In genomic region chr5:133962801-133963476, GRCh38 we compare ENCODE assay signal across 14 cellular contexts. TPM values are rescaled to one million over a fixed set of nuclear protein-coding genes. Genes with fewer than 3 reads are reported as not detected.
DNase-seq lines count a peak whose midpoint lies in the region; ATAC-seq, FAIRE-seq and TF ChIP-seq lines count a peak whose summit lies in the region.
"Had no signal": no experiment of that assay in that cellular context is flagged by ENCODE, and none has a peak within 500 bp of the region (broad histone marks: within the 10 kb centered on the region; RNA-seq: fewer than 3 reads in every experiment).

No MANE protein-coding gene starts in this region.

- FAIRE-seq in HepG2 (lab: Jason Lieb, UNC) = no peak

- no peaks in the 10 kb centered on the region for H4K20me1 ChIP-seq in HepG2 (ENCODE audit: insufficient read depth, low read length)

- H3K9ac ChIP-seq in HepG2 (ENCODE audit: insufficient read depth, low read depth, low read length) = no peak overlapping the region

- no peak overlapping the region for H3K4me2 ChIP-seq in HepG2 (ENCODE audit: low read depth, low read length)

- 93% methylated on average over 2 of the region's 2 CpGs for WGBS in HepG2 (ENCODE audit: low lambda C conversion rate)
- WGBS in right lobe of liver (ENCODE audit: insufficient coverage, low coverage, low lambda C conversion rate, missing lambda C conversion rate) = 76% methylated on average over 2 of the region's 2 CpGs

- peak overlapping the region; percentile 70 for H3K27ac Mint-ChIP-seq in activated T-helper 17 cell treated with anti-CD3 and anti-CD28 coated beads, Interleukin-2, amount 50 U/mL, for 72 hours

- no TSS peak for BruUV-seq in HepG2 (replicated peaks; lab: Mats Ljungman, UMichigan)

- H3K9me3 ChIP-seq in HepG2 (ENCODE audit: low read length) (no peaks in the 10 kb centered on the region), right lobe of liver (no peaks in the 10 kb centered on the region)
- H3K9me3 ChIP-seq: colonic mucosa, SJSA1 had no signal

- TF ChIP-seq RAD21 in HepG2 (CRISPR knock-in tag; IDR thresholded peaks at IDR 0.05) = no peak

- no peaks in the 10 kb centered on the region for H3K9me3 Mint-ChIP-seq in activated T-helper 17 cell treated with anti-CD3 and anti-CD28 coated beads, Interleukin-2, amount 50 U/mL, for 72 hours

- H3K4me3 Mint-ChIP-seq in activated T-helper 17 cell treated with anti-CD3 and anti-CD28 coated beads, Interleukin-2, amount 50 U/mL, for 72 hours = peak overlapping the region; percentile 63
- H3K4me3 Mint-ChIP-seq: CD14-positive monocyte had no signal

- in situ Hi-C loops in HepG2 (cut with HindIII; ENCODE audit: extremely low pct_ligation_motif_present, low pct_unique_long_range_greater_than_20kb) = no loop called here

- H3K27me3 ChIP-seq in HepG2 (ENCODE audit: control insufficient read depth in 1 of 2, insufficient read depth in 2 of 2, low read length in 2 of 2) = no peaks in the 10 kb centered on the region; a peak in 1 of 5 replicates
- H3K27me3 ChIP-seq in right lobe of liver = no peaks in the 10 kb centered on the region
- H3K27me3 ChIP-seq: colonic mucosa, SJSA1 had no signal

- peaks cover 43% of the 10 kb centered on the region for H3K4me1 Mint-ChIP-seq in activated T-helper 17 cell treated with anti-CD3 and anti-CD28 coated beads, Interleukin-2, amount 50 U/mL, for 72 hours

- H3K79me2 ChIP-seq in HepG2 (ENCODE audit: insufficient read depth, low read length) = peaks cover 62% of the 10 kb centered on the region

- ATAC-seq in HepG2 = no peak
- no peak for ATAC-seq in right lobe of liver
- peak; percentile 53 for ATAC-seq in activated T-helper 17 cell treated with anti-CD3 and anti-CD28 coated beads, Interleukin-2, amount 50 U/mL, for 72 hours (replicated peaks)
- ATAC-seq in GM18520 (IDR thresholded peaks at IDR 0.05; ENCODE audit: unreplicated experiment) = no peak

- DNase-seq in HepG2 (ENCODE audit: low spot score) (no peak), right lobe of liver (no peak), foreskin fibroblast (peak; percentile 39 to 69), LoVo (ENCODE audit: low spot score) (no peak), iPS-NIHi11 (ENCODE audit: low spot score) (no peak), NCI-H1048 (lab: John Stamatoyannopoulos, UW) (no peak)
- DNase-seq: colonic mucosa; NCI-H2227 treated with DMSO at 0.1 percent for 48 hours; stimulated activated CD4-positive, alpha-beta T cell treated with anti-CD3 and anti-CD28 coated beads, Interleukin-12 subunit alpha, Interleukin-12 subunit beta, amount 100 ng/mL, for 4 hours; stimulated activated naive CD4-positive, alpha-beta T cell treated with Interleukin-2 at 50 U/mL for 16 hours had no signal

- POLR2A ChIA-PET in HepG2 (lab: Yijun Ruan, JAX) = interaction anchor here (0.6 to 1.5 kb wide), 2 partner anchors 9 to 42 kb away, joined by 3 read pairs; no protein-coding TSS in a partner anchor

- H3K36me3 ChIP-seq in HepG2 (replicated peaks in 1 of 2; ENCODE audit: control insufficient read depth in 1 of 2, insufficient read depth in 2 of 2, low read length in 2 of 2) (peaks cover 0 to 17% of the 10 kb centered on the region in 2 experiments; a peak in 2 of 5 replicates), right lobe of liver (peaks cover 0 to 12% (median 0%) of the 10 kb centered on the region in 4 donors)
- H3K36me3 ChIP-seq: colonic mucosa had no signal

- H3K4me3 ChIP-seq in HepG2 (replicated peaks in 1 of 3; ENCODE audit: insufficient read depth in 1 of 3, low read depth in 2 of 3, low read length in 3 of 3) = no peak overlapping the region
- no peak overlapping the region for H3K4me3 ChIP-seq in right lobe of liver
- no peak overlapping the region for H3K4me3 ChIP-seq in foreskin fibroblast (ENCODE audit: low read depth in 1 of 2, low read length in 2 of 2)
- H3K4me3 ChIP-seq: colonic mucosa, SJSA1 had no signal

- no peaks in the 10 kb centered on the region for H3K27me3 Mint-ChIP-seq in activated T-helper 17 cell treated with anti-CD3 and anti-CD28 coated beads, Interleukin-2, amount 50 U/mL, for 72 hours

- TF ChIP-seq POLR2A in HepG2 (IDR thresholded peaks at IDR 0.05; ENCODE audit: insufficient read depth in 1 of 2, low read depth in 2 of 2, low read length in 2 of 2) (no peak), right lobe of liver (IDR thresholded peaks at IDR 0.05) (no peak)

- H3K27ac ChIP-seq in HepG2 (ENCODE audit: extremely low read length, insufficient read depth, low read length) = no peak overlapping the region
- no peak overlapping the region for H3K27ac ChIP-seq in right lobe of liver
- H3K27ac ChIP-seq: colonic mucosa, SJSA1 had no signal

- no peak for TF ChIP-seq EP300 in HepG2 (IDR thresholded peaks at IDR 0.05; ENCODE audit: low read depth in 2 of 2, low read length in 2 of 2)
- no peak for TF ChIP-seq EP300 in HepG2 (CRISPR knock-in tag; IDR thresholded peaks at IDR 0.05; ENCODE audit: borderline replicate concordance)

- H3K4me1 ChIP-seq in HepG2 (ENCODE audit: insufficient read depth, low read length) (peaks cover 37% of the 10 kb centered on the region), right lobe of liver (peaks cover 0 to 10% (median 3%) of the 10 kb centered on the region in 4 donors)

- no peak for TF ChIP-seq CTCF in HepG2 (CRISPR knock-in tag; IDR thresholded peaks at IDR 0.05)
- no peak for TF ChIP-seq CTCF in right lobe of liver (IDR thresholded peaks at IDR 0.05)
- no peak for TF ChIP-seq CTCF in foreskin fibroblast (IDR thresholded peaks at IDR 0.05; ENCODE audit: low read depth, low read length)

- H2AFZ ChIP-seq in HepG2 (ENCODE audit: low read length) = no peak overlapping the region

- intact Hi-C loops in HepG2 (cut with micrococcal nuclease; ENCODE audit: unreplicated experiment) = no loop called here
- intact Hi-C loops in right lobe of liver (cut with DNase I) = no loop called here

- H3K36me3 Mint-ChIP-seq in activated T-helper 17 cell treated with anti-CD3 and anti-CD28 coated beads, Interleukin-2, amount 50 U/mL, for 72 hours (ENCODE audit: low read depth) = peaks cover 67% of the 10 kb centered on the region

- CTCF ChIA-PET in HepG2 (lab: Yijun Ruan, JAX; ENCODE audit: low intra/inter-chr PET ratio, low total read pairs) = no interaction called here

TF ChIP-seq in HepG2, 621 proteins besides CTCF, POLR2A, EP300 and RAD21 (continues in another document):
- 0 out of 2 replicates have a peak, but pooled peaks have one; percentile 12 for TF ChIP-seq CREB1 (IDR thresholded peaks at IDR 0.05)
- no peak for TF ChIP-seq CREB1 (CRISPR knock-in tag; IDR thresholded peaks at IDR 0.05)

RNA-seq across cellular contexts. Expression of gene C5orf15, which starts 5.5 kb away (rescaled TPM):
- total RNA-seq in HepG2 (2016; rRNA removed; fragmentation: Illumina TruSeq; extraction: Trizol) = 35.7 and 58.5 TPM in 2 replicates
- 5.8 and 7.0 TPM in 2 replicates for total RNA-seq in HepG2 (2016; cell fraction: cytosol; rRNA removed; fragmentation: Illumina TruSeq; extraction: Trizol; ENCODE audit: low read depth)
- total RNA-seq in HepG2 (2016; cell fraction: insoluble cytoplasmic fraction; rRNA removed; fragmentation: Illumina TruSeq; extraction: Trizol) = 32.4 and 58.3 TPM in 2 replicates
- 14.0 and 15.0 TPM in 2 replicates for total RNA-seq in HepG2 (2016; cell fraction: membrane; rRNA removed; fragmentation: Illumina TruSeq; extraction: Trizol)
- total RNA-seq in HepG2 (2016; cell fraction: nucleus; rRNA removed; fragmentation: Illumina TruSeq; extraction: Trizol) = 50.5 and 53.2 TPM in 2 replicates
- polyA plus RNA-seq in HepG2 (2011; rRNA removed) = 82.7 and 84.1 TPM in 2 replicates
- 55.7 and 70.1 TPM in 2 replicates for polyA plus RNA-seq in HepG2 (2011; cell fraction: cytosol; rRNA removed)
- polyA plus RNA-seq in HepG2 (2011; cell fraction: nucleus; rRNA removed) = 26.9 and 28.5 TPM in 2 replicates
- polyA plus RNA-seq in HepG2 (2012) = 50.8 and 57.3 TPM in 2 replicates
- 4.5 and 5.3 TPM in 2 replicates for polyA plus RNA-seq in HepG2 (2016; cell fraction: cytosol; fragmentation: Illumina TruSeq; extraction: Trizol; ENCODE audit: low read depth)
- polyA plus RNA-seq in HepG2 (2016; cell fraction: insoluble cytoplasmic fraction; fragmentation: Illumina TruSeq; extraction: Trizol; ENCODE audit: low read depth) = 54.9 and 56.5 TPM in 2 replicates
- 13.6 and 14.8 TPM in 2 replicates for polyA plus RNA-seq in HepG2 (2016; cell fraction: membrane; fragmentation: Illumina TruSeq; extraction: Trizol; ENCODE audit: low read depth)
- 125 and 131 TPM in 2 replicates for polyA plus RNA-seq in HepG2 (2016; cell fraction: nucleus; fragmentation: Illumina TruSeq; extraction: Trizol; ENCODE audit: insufficient read depth, low read depth)
- 27.4 and 37.7 TPM in 2 replicates for polyA minus RNA-seq in HepG2 (2011; rRNA and poly(A)+ RNA removed; ENCODE audit: low replicate concordance)
- 57.0 and 75.9 TPM in 2 replicates for polyA minus RNA-seq in HepG2 (2011; cell fraction: cytosol; rRNA and poly(A)+ RNA removed)
- 20.3 and 34.9 TPM in 2 replicates for polyA minus RNA-seq in HepG2 (2011; cell fraction: nucleus; rRNA and poly(A)+ RNA removed)
- total RNA-seq in right lobe of liver = 10 to 100 TPM; 15.0 to 37.5 (median 24.4) TPM
- 10 to 100 TPM; 17.9 to 36.8 TPM for total RNA-seq in activated T-helper 17 cell treated with anti-CD3 and anti-CD28 coated beads, Interleukin-2, amount 50 U/mL, for 72 hours

RNA-seq across cellular contexts. Expression of gene VDAC1, which starts 41.8 kb away (rescaled TPM):
- 380 and 481 TPM in 2 replicates for total RNA-seq in HepG2 (2016; rRNA removed; fragmentation: Illumina TruSeq; extraction: Trizol)
- 142 and 143 TPM in 2 replicates for total RNA-seq in HepG2 (2016; cell fraction: cytosol; rRNA removed; fragmentation: Illumina TruSeq; extraction: Trizol; ENCODE audit: low read depth)
- total RNA-seq in HepG2 (2016; cell fraction: insoluble cytoplasmic fraction; rRNA removed; fragmentation: Illumina TruSeq; extraction: Trizol) = 391 and 476 TPM in 2 replicates
- 267 and 273 TPM in 2 replicates for total RNA-seq in HepG2 (2016; cell fraction: membrane; rRNA removed; fragmentation: Illumina TruSeq; extraction: Trizol)
- total RNA-seq in HepG2 (2016; cell fraction: nucleus; rRNA removed; fragmentation: Illumina TruSeq; extraction: Trizol) = 160 and 168 TPM in 2 replicates
- polyA plus RNA-seq in HepG2 (2011; rRNA removed) = 112 and 119 TPM in 2 replicates
- 99.4 and 136 TPM in 2 replicates for polyA plus RNA-seq in HepG2 (2011; cell fraction: cytosol; rRNA removed)
- 68.8 and 87.6 TPM in 2 replicates for polyA plus RNA-seq in HepG2 (2011; cell fraction: nucleus; rRNA removed)
- polyA plus RNA-seq in HepG2 (2012) = 283 and 305 TPM in 2 replicates
- 122 and 132 TPM in 2 replicates for polyA plus RNA-seq in HepG2 (2016; cell fraction: cytosol; fragmentation: Illumina TruSeq; extraction: Trizol; ENCODE audit: low read depth)
- 522 and 545 TPM in 2 replicates for polyA plus RNA-seq in HepG2 (2016; cell fraction: insoluble cytoplasmic fraction; fragmentation: Illumina TruSeq; extraction: Trizol; ENCODE audit: low read depth)
- 196 and 202 TPM in 2 replicates for polyA plus RNA-seq in HepG2 (2016; cell fraction: membrane; fragmentation: Illumina TruSeq; extraction: Trizol; ENCODE audit: low read depth)
- polyA plus RNA-seq in HepG2 (2016; cell fraction: nucleus; fragmentation: Illumina TruSeq; extraction: Trizol; ENCODE audit: insufficient read depth, low read depth) = 247 and 250 TPM in 2 replicates
- polyA minus RNA-seq in HepG2 (2011; rRNA and poly(A)+ RNA removed; ENCODE audit: low replicate concordance) = 53.4 and 93.5 TPM in 2 replicates
- 105 and 139 TPM in 2 replicates for polyA minus RNA-seq in HepG2 (2011; cell fraction: cytosol; rRNA and poly(A)+ RNA removed)
- polyA minus RNA-seq in HepG2 (2011; cell fraction: nucleus; rRNA and poly(A)+ RNA removed) = 59.4 and 73.6 TPM in 2 replicates
- total RNA-seq in right lobe of liver = 100 to 1,000 TPM; 101 to 209 (median 128) TPM
- 100 to 1,000 TPM; 334 to 423 TPM for total RNA-seq in activated T-helper 17 cell treated with anti-CD3 and anti-CD28 coated beads, Interleukin-2, amount 50 U/mL, for 72 hours

Comparison
In these comparisons a context has a peak if more than half of its experiments do, and no peak if none do; other contexts are left out.
1. DNase-seq: peak in foreskin fibroblast (2 of 2); none in HepG2 (single experiment), right lobe of liver (0 of 3), LoVo (single experiment), iPS-NIHi11 (single experiment) and NCI-H1048 (single experiment).